In the genomic region with DNA sequence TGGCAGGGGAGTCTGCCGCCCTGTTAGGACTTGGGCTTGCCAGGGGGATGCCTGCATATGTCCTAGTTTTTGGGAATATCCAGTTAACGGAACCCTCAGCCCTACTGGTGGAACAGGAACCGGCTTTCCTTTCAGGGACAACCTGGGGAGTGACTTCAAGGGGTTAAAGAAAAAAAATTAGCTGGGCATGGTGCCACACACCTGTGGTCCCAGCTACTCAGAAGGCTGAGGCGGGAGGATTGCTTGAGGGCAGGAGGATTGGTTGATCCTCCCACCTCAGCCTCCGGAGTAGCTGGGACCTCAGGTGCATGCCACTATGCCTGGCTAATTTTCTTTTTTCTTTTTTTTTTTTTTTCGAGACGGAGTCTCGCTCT, we compare ENCODE assay signal across 26 cellular contexts.
"Had no signal": no experiment of that assay in that cellular context is flagged by ENCODE, and none has a peak within 500 bp of the region (broad histone marks: within the 10 kb centered on the region; RNA-seq: fewer than 3 reads in every experiment).

No MANE protein-coding gene starts in this region.

- H3K27ac Mint-ChIP-seq: activated naive CD8-positive, alpha-beta T cell; activated T-helper 2 cell treated with anti-CD3 and anti-CD28 coated beads, Interferon-gamma antibody, Interleukin-2, Interleukin-4, amounts not matched to agents 10 μg/mL and 5 μg/mL and 100 μg/mL, durations not matched to agents 14 hours and 24 hours and 36 hours; dendritic cell treated with granulocyte-macrophage colony-stimulating factor and Interleukin-4, amounts not matched to agents 40 ng/mL and 50 ng/mL, for 4 days; immature natural killer cell; mesothelial cell of epicardium; natural killer cell treated with Interleukin-12 subunit alpha and Interleukin-12 subunit beta and Interleukin-15 and Interleukin-18, amount 100 ng/mL, for 72 hours; T-helper 2 cell treated with Interferon-gamma antibody and Interleukin-4, amounts not matched to agents 5 μg/mL and 100 μg/mL, for 36 hours had no signal

- ATAC-seq: activated T-cell treated with anti-CD3 and anti-CD28 coated beads, Interleukin-2, amount 50 U/mL, for 4 hours; stimulated activated naive CD8-positive, alpha-beta T cell treated with anti-CD3 and anti-CD28 coated beads, Interleukin-15, amount 100 ng/mL, for 72 hours had no signal

- H3K27me3 ChIP-seq: adrenal gland, ascending aorta, brain microvascular endothelial cell, hepatocyte, ovary, tibial artery had no signal

- H3K27me3 Mint-ChIP-seq: activated CD4-positive, alpha-beta T cell treated with anti-CD3 and anti-CD28 coated beads, Interleukin-2, amount 10 ng/mL, durations not matched to agents 7 days and 5 days; activated naive CD8-positive, alpha-beta T cell; dendritic cell treated with granulocyte-macrophage colony-stimulating factor and Interleukin-4, amounts not matched to agents 40 ng/mL and 50 ng/mL, for 4 days; natural killer cell treated with Interleukin-12 subunit alpha and Interleukin-12 subunit beta and Interleukin-15 and Interleukin-18, amount 100 ng/mL, for 72 hours; stimulated activated naive CD8-positive, alpha-beta T cell treated with anti-CD3 and anti-CD28 coated beads, Interleukin-15, amount 100 ng/mL, for 72 hours had no signal

- H3K4me1 Mint-ChIP-seq: activated CD4-positive, alpha-beta T cell treated with anti-CD3 and anti-CD28 coated beads, Interleukin-2, amount 10 ng/mL, durations not matched to agents 7 days and 5 days; immature natural killer cell; mesothelial cell of epicardium; stimulated activated naive CD8-positive, alpha-beta T cell treated with anti-CD3 and anti-CD28 coated beads, Interleukin-15, amount 100 ng/mL, for 72 hours had no signal

- H3K4me3 Mint-ChIP-seq: activated CD4-positive, alpha-beta T cell treated with anti-CD3 and anti-CD28 coated beads, Interleukin-2, amount 10 ng/mL, durations not matched to agents 7 days and 5 days; activated naive CD8-positive, alpha-beta T cell; activated T-cell treated with anti-CD3 and anti-CD28 coated beads, Interleukin-2, amount 50 U/mL, for 4 hours; dendritic cell treated with granulocyte-macrophage colony-stimulating factor and Interleukin-4, amounts not matched to agents 40 ng/mL and 50 ng/mL, for 4 days; immature natural killer cell; mesothelial cell of epicardium; natural killer cell treated with Interleukin-12 subunit alpha and Interleukin-12 subunit beta and Interleukin-15 and Interleukin-18, amount 100 ng/mL, for 72 hours; stimulated activated naive CD8-positive, alpha-beta T cell treated with anti-CD3 and anti-CD28 coated beads, Interleukin-15, amount 100 ng/mL, for 72 hours; T-helper 2 cell treated with Interferon-gamma antibody and Interleukin-4, amounts not matched to agents 5 μg/mL and 100 μg/mL, for 36 hours had no signal

- H3K36me3 Mint-ChIP-seq: activated naive CD8-positive, alpha-beta T cell had no signal

- H3K4me1 ChIP-seq: adrenal gland, ascending aorta, tibial artery had no signal

- DNase-seq: activated CD4-positive, alpha-beta T cell treated with anti-CD3 and anti-CD28 coated beads, Interleukin-2, amount 10 ng/mL, durations not matched to agents 7 days and 5 days; activated CD4-positive, CD25-positive, alpha-beta regulatory T cell treated with anti-CD3 and anti-CD28 coated beads, Interleukin-2, amount 50 U/mL, for 72 hours; activated naive CD4-positive, alpha-beta T cell; activated T-cell treated with anti-CD3 and anti-CD28 coated beads, Interleukin-2, amount 50 U/mL, for 4 hours; brain microvascular endothelial cell; caudate nucleus; effector CD4-positive, alpha-beta T cell; foreskin melanocyte; glutamatergic neuron; immature natural killer cell; ovary; stimulated activated CD4-positive, alpha-beta T cell treated with anti-CD3 and anti-CD28 coated beads, Interleukin-12 subunit alpha, Interleukin-12 subunit beta, amount 100 ng/mL, for 4 hours; stimulated activated CD4-positive, alpha-beta T cell treated with anti-CD3 and anti-CD28 coated beads, Interleukin-4, amount 100 ng/mL, for 4 hours; stimulated activated naive CD8-positive, alpha-beta T cell treated with anti-CD3 and anti-CD28 coated beads, Interleukin-15, amount 100 ng/mL, for 72 hours; tibial artery had no signal

- H3K4me3 ChIP-seq: adrenal gland, ascending aorta, hepatocyte, lung, ovary, tibial artery had no signal

- H2AFZ ChIP-seq: hepatocyte had no signal

- H3K9me3 Mint-ChIP-seq: activated CD4-positive, alpha-beta T cell treated with anti-CD3 and anti-CD28 coated beads, Interleukin-2, amount 10 ng/mL, durations not matched to agents 7 days and 5 days; activated T-cell treated with anti-CD3 and anti-CD28 coated beads, Interleukin-2, amount 50 U/mL, for 4 hours; activated T-helper 2 cell treated with anti-CD3 and anti-CD28 coated beads, Interferon-gamma antibody, Interleukin-2, Interleukin-4, amounts not matched to agents 10 μg/mL and 5 μg/mL and 100 μg/mL, durations not matched to agents 14 hours and 24 hours and 36 hours; dendritic cell treated with granulocyte-macrophage colony-stimulating factor and Interleukin-4, amounts not matched to agents 40 ng/mL and 50 ng/mL, for 4 days; immature natural killer cell; mesothelial cell of epicardium; natural killer cell treated with Interleukin-12 subunit alpha and Interleukin-12 subunit beta and Interleukin-15 and Interleukin-18, amount 100 ng/mL, for 72 hours; stimulated activated naive CD8-positive, alpha-beta T cell treated with anti-CD3 and anti-CD28 coated beads, Interleukin-15, amount 100 ng/mL, for 72 hours; T-helper 2 cell treated with Interferon-gamma antibody and Interleukin-4, amounts not matched to agents 5 μg/mL and 100 μg/mL, for 36 hours had no signal

- H3K9me3 ChIP-seq: adrenal gland, ascending aorta, ovary, tibial artery had no signal

- H3K27ac ChIP-seq: ascending aorta, brain microvascular endothelial cell, hepatocyte, ovary, tibial artery, VCaP had no signal

- H3K4me2 ChIP-seq: hepatocyte had no signal
